ENCODE assay signal across 12 cellular contexts in genomic region chr9:130732131-130732530, GRCh38. TPM values are rescaled to one million over a fixed set of nuclear protein-coding genes. Genes with fewer than 3 reads are reported as not detected.
A peak's percentile ranks its signal among the peaks of the same experiment; 100 is the strongest.
DNase-seq lines count a peak whose midpoint lies in the region; ATAC-seq, FAIRE-seq and TF ChIP-seq lines count a peak whose summit lies in the region.
"Had no signal": no experiment of that assay in that cellular context is flagged by ENCODE, and none has a peak within 500 bp of the region (broad histone marks: within the 10 kb centered on the region; RNA-seq: fewer than 3 reads in every experiment).

No MANE protein-coding gene starts in this region.

- peaks cover 14% of the 10 kb centered on the region for H3F3A ChIP-seq in SK-N-SH (replicated peaks; ENCODE audit: insufficient read depth)

- no peak overlapping the region for H3K9ac ChIP-seq in SK-N-SH
- H3K9ac ChIP-seq in kidney (ENCODE audit: low read length in 2 of 2) = no peak overlapping the region

- H3K4me3 ChIP-seq in SK-N-SH (ENCODE audit: low read depth in 2 of 2, low read length in 1 of 2) (no peak overlapping the region), kidney (ENCODE audit: low read length in 2 of 2) (no peak overlapping the region)
- H3K4me3 ChIP-seq: thoracic aorta had no signal

- no peak overlapping the region for H2AFZ ChIP-seq in SK-N-SH (ENCODE audit: low read depth)

- 64% methylated on average over 2 of the region's 2 CpGs for WGBS in SK-N-SH (ENCODE audit: low lambda C conversion rate)

- CTCF ChIA-PET in SK-N-SH (lab: Yijun Ruan, JAX) = interaction anchor here (0.7 to 2.6 kb wide), 8 partner anchors 8 to 314 kb away, joined by 3 to 10 read pairs (median 4); no protein-coding TSS in a partner anchor

- DNase-seq in COR-L47 (lab: John Stamatoyannopoulos, UW) (peak; percentile 56), NCI-H1092 (lab: John Stamatoyannopoulos, UW) (peak; percentile 95), SK-N-SH (peak; percentile 44), left colon (no peak), A172 (ENCODE audit: low spot score) (no peak), kidney tubule cell (ENCODE audit: low spot score) (no peak), kidney (no peak), NOMO-1 (lab: John Stamatoyannopoulos, UW; ENCODE audit: unreplicated experiment in 2 of 2) (no peak)
- DNase-seq: stimulated activated CD4-positive, alpha-beta T cell treated with anti-CD3 and anti-CD28 coated beads, Interleukin-2, amount 100 ng/mL, for 48 hours had no signal

- no peaks in the 10 kb centered on the region for H4K20me1 ChIP-seq in SK-N-SH (ENCODE audit: insufficient read depth)

- H3K9me2 ChIP-seq in SK-N-SH = no peaks in the 10 kb centered on the region

- H3K4me1 ChIP-seq in SK-N-SH (ENCODE audit: control insufficient read depth in 1 of 2, insufficient read depth in 2 of 2, low read depth in 1 of 2, low read length in 1 of 2) (peaks cover 0 to 7% of the 10 kb centered on the region in 2 experiments; a peak in 1 of 4 replicates), kidney (ENCODE audit: control insufficient read depth in 1 of 2, insufficient read depth in 1 of 2, low read depth in 1 of 2, low read length in 2 of 2) (peaks cover 2 to 4% of the 10 kb centered on the region in 2 donors)

- POLR2A ChIA-PET in SK-N-SH (lab: Yijun Ruan, JAX) = no interaction called here

- no peaks in the 10 kb centered on the region for H3K36me3 ChIP-seq in SK-N-SH (replicated peaks in 1 of 2; ENCODE audit: control insufficient read depth in 1 of 2, insufficient read depth in 2 of 2, low read length in 1 of 2)
- no peaks in the 10 kb centered on the region for H3K36me3 ChIP-seq in kidney (ENCODE audit: control insufficient read depth in 1 of 2, insufficient read depth in 2 of 2, low read length in 2 of 2)
- H3K36me3 ChIP-seq: thoracic aorta had no signal

- FAIRE-seq in kidney (lab: Jason Lieb, UNC) = no peak
- FAIRE-seq: HTR-8/SVneo had no signal

- TF ChIP-seq CTCF in SK-N-SH (IDR thresholded peaks at IDR 0.05) (peak; percentile 26; the same call in 1 of the 2 replicates), kidney (IDR thresholded peaks at IDR 0.05; ENCODE audit: borderline replicate concordance, extremely low read depth, insufficient read depth) (no peak)

- no peak for TF ChIP-seq EP300 in SK-N-SH (IDR thresholded peaks at IDR 0.05; ENCODE audit: borderline replicate concordance in 1 of 2, low read depth in 1 of 2, low read length in 1 of 2)

- no peaks in the 10 kb centered on the region for H3K9me3 ChIP-seq in SK-N-SH
- H3K9me3 ChIP-seq in kidney (ENCODE audit: control insufficient read depth in 1 of 2, low read length in 2 of 2) = no peaks in the 10 kb centered on the region
- H3K9me3 ChIP-seq: thoracic aorta had no signal

- peaks cover 65% of the 10 kb centered on the region for H3K79me2 ChIP-seq in SK-N-SH (ENCODE audit: insufficient read depth)

- intact Hi-C loops in left colon (cut with DNase I, micrococcal nuclease) = no loop called here
- intact Hi-C loops in kidney (cut with DNase I) = no loop called here

- H3K27ac ChIP-seq in SK-N-SH (ENCODE audit: low read depth in 2 of 2, low read length in 1 of 2) (no peak overlapping the region; a peak in 1 of 4 replicates), kidney (ENCODE audit: low read depth in 2 of 2, low read length in 2 of 2) (no peak overlapping the region)
- H3K27ac ChIP-seq: thoracic aorta had no signal

- H3K27me3 ChIP-seq in SK-N-SH (ENCODE audit: insufficient read depth) = no peaks in the 10 kb centered on the region

- no peak for TF ChIP-seq RAD21 in SK-N-SH (IDR thresholded peaks at IDR 0.05; ENCODE audit: low read length)

- H3K4me2 ChIP-seq in SK-N-SH = no peak overlapping the region

- ATAC-seq in left colon = peak; percentile 13
- ATAC-seq: activated T-helper 17 cell treated with anti-CD3 and anti-CD28 coated beads, Interleukin-2, amount 50 U/mL, for 72 hours had no signal

TF ChIP-seq in SK-N-SH, 30 proteins besides CTCF, POLR2A, EP300 and RAD21:
- TF ChIP-seq MXI1 (IDR thresholded peaks at IDR 0.05; ENCODE audit: low read depth, low read length) (no peak), NFIC (IDR thresholded peaks at IDR 0.05; ENCODE audit: borderline replicate concordance) (no peak), POLR2AphosphoS5 (IDR thresholded peaks at IDR 0.05; ENCODE audit: low read depth, low read length) (no peak), SIN3A (IDR thresholded peaks at IDR 0.05; ENCODE audit: borderline replicate concordance, low read depth, low read length) (no peak), FOSL2 (IDR thresholded peaks at IDR 0.05; ENCODE audit: borderline replicate concordance, low read depth) (no peak), RCOR1 (IDR thresholded peaks at IDR 0.05; ENCODE audit: low read length) (no peak), GATA2 (CRISPR knock-in tag; IDR thresholded peaks at IDR 0.05) (no peak), EZH2phosphoT487 (IDR thresholded peaks at IDR 0.05; ENCODE audit: borderline replicate concordance, low read depth) (no peak), MAX (IDR thresholded peaks at IDR 0.05; ENCODE audit: low read depth) (no peak), IRF3 (IDR thresholded peaks at IDR 0.05; ENCODE audit: low read depth, low read length) (no peak), NRF1 (IDR thresholded peaks at IDR 0.05; ENCODE audit: low read depth, low read length) (no peak), JUND (IDR thresholded peaks at IDR 0.05) (no peak)

RNA-seq across cellular contexts. Expression of gene EXOSC2, which starts 38.6 kb away (rescaled TPM):
- polyA plus RNA-seq in SK-N-SH (2012; rRNA removed) (28.7 and 36.8 TPM in 2 replicates), kidney (ENCODE audit: insufficient read depth, low read depth, low replicate concordance) (13.0 TPM)
- 30.8 and 32.4 TPM in 2 replicates for polyA plus RNA-seq in SK-N-SH (2012; cell fraction: cytosol; rRNA removed)
- 46.6 and 64.0 TPM in 2 replicates for polyA plus RNA-seq in SK-N-SH (2012; cell fraction: nucleus; rRNA removed)
- total RNA-seq in left colon (10 to 100 TPM; 13.2 to 19.7 TPM), kidney (26.4 TPM)
- 34.9 and 43.2 TPM in 2 replicates for total RNA-seq in A172 (2014; rRNA removed; shearing (Covaris generic))

Comparison
In these comparisons a context has a peak if more than half of its experiments do, and no peak if none do; other contexts are left out.
1. DNase-seq: peak in COR-L47 (single experiment), NCI-H1092 (single experiment) and SK-N-SH (single experiment); none in left colon (0 of 2), A172 (single experiment), kidney tubule cell (single experiment), kidney (single experiment) and NOMO-1 (0 of 2).